10 cellular contexts compared by ENCODE assay signal in genomic region chr15:53962646-53963561, GRCh38. TPM values are rescaled to one million over a fixed set of nuclear protein-coding genes. Genes with fewer than 3 reads are reported as not detected.
DNase-seq lines count a peak whose midpoint lies in the region; ATAC-seq, FAIRE-seq and TF ChIP-seq lines count a peak whose summit lies in the region.
"Had no signal": no experiment of that assay in that cellular context is flagged by ENCODE, and none has a peak within 500 bp of the region (broad histone marks: within the 10 kb centered on the region; RNA-seq: fewer than 3 reads in every experiment).

No MANE protein-coding gene starts in this region.

- H3K27ac ChIP-seq in lung (ENCODE audit: low read depth in 1 of 2, low read length in 1 of 2), result no peak overlapping the region
- H3K27ac ChIP-seq: BLaER1 had no signal

- no peak for TF ChIP-seq POLR2A in H54 (IDR thresholded peaks at IDR 0.05; ENCODE audit: low read depth, low read length)

- H3K4me1 Mint-ChIP-seq in immature natural killer cell, result no peaks in the 10 kb centered on the region
- H3K4me1 Mint-ChIP-seq: T-cell had no signal

- H3K36me3 ChIP-seq in lung (ENCODE audit: control insufficient read depth in 2 of 2, insufficient read depth in 2 of 2, low read length in 2 of 2), result no peaks in the 10 kb centered on the region
- H3K36me3 ChIP-seq: BLaER1 had no signal

- 26 to 29% methylated on average over 4 of the region's 4 CpGs for WGBS in lung, 2 donors

- DNase-seq in NCI-H2227 (lab: John Stamatoyannopoulos, UW; ENCODE audit: unreplicated experiment), result peak; percentile 4
- no peak for DNase-seq in NCI-H2227 treated with DMSO at 0.1 percent for 48 hours (lab: John Stamatoyannopoulos, UW)
- DNase-seq in MV-4-11 (lab: John Stamatoyannopoulos, UW), result peak; percentile 5
- DNase-seq in astrocyte of the hippocampus (ENCODE audit: low read depth, low spot score), result peak; percentile 33
- peak; percentile 29 for DNase-seq in lung (ENCODE audit: low spot score)
- no peak for DNase-seq in H54 (ENCODE audit: insufficient read length, low spot score)
- no peak for DNase-seq in immature natural killer cell

- FAIRE-seq in H54 (lab: Jason Lieb, UNC), result no peak

- no peak for ATAC-seq in lung (ENCODE audit: insufficient read depth, low FRiP score)
- no peak for ATAC-seq in GM19467 (IDR thresholded peaks at IDR 0.05; ENCODE audit: unreplicated experiment)
- ATAC-seq: T-cell had no signal

- H3K4me1 ChIP-seq in lung (ENCODE audit: control insufficient read depth in 2 of 2, insufficient read depth in 2 of 2, low read length in 2 of 2), result no peaks in the 10 kb centered on the region
- H3K4me1 ChIP-seq: BLaER1 had no signal

- H3K27ac Mint-ChIP-seq in immature natural killer cell, result no peak overlapping the region
- H3K27ac Mint-ChIP-seq: T-cell had no signal

- H3K4me3 ChIP-seq in lung, result no peak overlapping the region
- H3K4me3 ChIP-seq: BLaER1 had no signal

- H3K9me3 Mint-ChIP-seq in immature natural killer cell, result peaks cover 0 to 3% (median 1%) of the 10 kb centered on the region in 6 donors
- H3K9me3 Mint-ChIP-seq: T-cell had no signal

- H3K4me3 Mint-ChIP-seq in immature natural killer cell, result no peak overlapping the region
- H3K4me3 Mint-ChIP-seq: T-cell had no signal

- H3K27me3 ChIP-seq in lung (ENCODE audit: control insufficient read depth, insufficient read depth), result no peaks in the 10 kb centered on the region
- H3K27me3 ChIP-seq: BLaER1 had no signal

- H3K36me3 Mint-ChIP-seq in immature natural killer cell, result no peaks in the 10 kb centered on the region
- H3K36me3 Mint-ChIP-seq: T-cell had no signal

- no peaks in the 10 kb centered on the region for H3K9me3 ChIP-seq in lung (ENCODE audit: control insufficient read depth in 2 of 2, insufficient read depth in 1 of 2, low read length in 1 of 2)
- H3K9me3 ChIP-seq: BLaER1 had no signal

- TF ChIP-seq CTCF in lung (IDR thresholded peaks at IDR 0.05; ENCODE audit: control extremely low read depth, extremely low read depth), result peak; percentile 4

- H3K27me3 Mint-ChIP-seq in immature natural killer cell (ENCODE audit: low read depth in 3 of 3), result no peaks in the 10 kb centered on the region

RNA-seq across cellular contexts. Expression of gene UNC13C, which starts 15.3 kb away (rescaled TPM):
- 10 to 100 TPM in 1 of 2 donors, under 1 TPM in 1; 0.12 to 16.0 TPM for total RNA-seq in lung
- polyA plus RNA-seq in lung (under 1 TPM in 1 of 2 donors, not detected in 1; 0.05 TPM), immature natural killer cell (not detected)
- total RNA-seq: T-cell had no signal

Comparison
In these comparisons a context has a peak if more than half of its experiments do, and no peak if none do; other contexts are left out.
1. DNase-seq: peak in NCI-H2227 (single experiment), MV-4-11 (single experiment), astrocyte of the hippocampus (single experiment) and lung (single experiment); none in NCI-H2227 treated with DMSO at 0.1 percent for 48 hours (single experiment), H54 (single experiment) and immature natural killer cell (0 of 3).